22 cellular contexts compared by ENCODE assay signal in genomic region chr16:27786221-27786848, GRCh38.
A peak's percentile ranks its signal among the peaks of the same experiment; 100 is the strongest.
DNase-seq lines count a peak whose midpoint lies in the region; ATAC-seq, FAIRE-seq and TF ChIP-seq lines count a peak whose summit lies in the region.
"Had no signal": no experiment of that assay in that cellular context is flagged by ENCODE, and none has a peak within 500 bp of the region (broad histone marks: within the 10 kb centered on the region; RNA-seq: fewer than 3 reads in every experiment).

No MANE protein-coding gene starts in this region.

- H3K18ac ChIP-seq in neuronal stem cell (ENCODE audit: low read length): no peak overlapping the region

- H2BK15ac ChIP-seq in neuronal stem cell (ENCODE audit: low read length): no peak overlapping the region

- H2BK120ac ChIP-seq in neuronal stem cell (ENCODE audit: low read depth, low read length): no peak overlapping the region

- no peak overlapping the region for H2BK12ac ChIP-seq in neuronal stem cell (ENCODE audit: low read length)

- no peak for TF ChIP-seq CTCF in foreskin keratinocyte (conservative IDR thresholded peaks at IDR 0.05)

- no CpG with 5 or more reads among the region's 15 CpGs for WGBS in neuronal stem cell (ENCODE audit: extremely low coverage in 2 of 2, insufficient read length in 2 of 2, insufficient replicate concordance in 1 of 2), 2 donors

- no peaks in the 10 kb centered on the region for H3K36me3 ChIP-seq in neuronal stem cell (replicated peaks in 1 of 2; ENCODE audit: control insufficient read depth in 2 of 2, insufficient read depth in 2 of 2, low read length in 2 of 2)
- H3K36me3 ChIP-seq: BLaER1, SJSA1 had no signal

- H3K4me1 ChIP-seq in foreskin keratinocyte: no peaks in the 10 kb centered on the region
- peaks cover 0 to 3% of the 10 kb centered on the region in 2 donors for H3K4me1 ChIP-seq in neuronal stem cell (ENCODE audit: control insufficient read depth in 2 of 2, insufficient read depth in 1 of 2, low read depth in 1 of 2, low read length in 2 of 2)
- H3K4me1 ChIP-seq: SJSA1 had no signal

- peak; percentile 25 for DNase-seq in G401 (ENCODE audit: low spot score)
- DNase-seq in SK-N-DZ (ENCODE audit: low spot score): peak; percentile 48
- DNase-seq in foreskin keratinocyte: no peak
- DNase-seq in neuronal stem cell (ENCODE audit: low spot score): no peak
- no peak for DNase-seq in midbrain (lab: John Stamatoyannopoulos, UW)
- DNase-seq in urothelium cell line (ENCODE audit: low spot score): no peak
- DNase-seq: CD4-positive, CD25-positive, alpha-beta regulatory T cell; DMS153; DND-41; Karpas-422; NCI-H1105 treated with DMSO at 0.1 percent for 48 hours; NCI-H146; NCI-H2029; NCI-H446; NCI-H524 treated with DMSO at 0.1 percent for 48 hours; NCI-H774 had no signal

- no peak for FAIRE-seq in urothelium cell line (lab: Jason Lieb, UNC)
- FAIRE-seq: A204.1, RCC 7860 had no signal

- H2AK5ac ChIP-seq in neuronal stem cell (ENCODE audit: low read depth, low read length): no peak overlapping the region

- H2BK5ac ChIP-seq in neuronal stem cell (ENCODE audit: low read length): no peak overlapping the region

- in situ Hi-C loops in G401 (cut with HindIII; ENCODE audit: low sequenced_read_pairs): no loop called here

- H3K14ac ChIP-seq in neuronal stem cell (ENCODE audit: low read length): peak overlapping the region; percentile 85

- ATAC-seq in foreskin keratinocyte (peak; percentile 5), HG03175 (IDR thresholded peaks at IDR 0.05; ENCODE audit: unreplicated experiment) (no peak)

- H4K8ac ChIP-seq in neuronal stem cell (ENCODE audit: low read depth, low read length): no peak overlapping the region

- H2AFZ ChIP-seq in neuronal stem cell (ENCODE audit: low read length): no peak overlapping the region

- no peak overlapping the region for H4K91ac ChIP-seq in neuronal stem cell (ENCODE audit: low read depth, low read length, poor library complexity)

- no peak overlapping the region for H3K4me2 ChIP-seq in neuronal stem cell (ENCODE audit: insufficient read depth, low read length, poor library complexity, severe bottlenecking)
- H3K4me2 ChIP-seq: BLaER1 had no signal

- peak overlapping the region in 1 of 2 donors; percentile 9 for H3K4me3 ChIP-seq in neuronal stem cell (ENCODE audit: low read length in 2 of 2)
- H3K4me3 ChIP-seq: BLaER1, SJSA1 had no signal

- peaks cover 1% of the 10 kb centered on the region for H3K79me1 ChIP-seq in neuronal stem cell (ENCODE audit: low read depth, low read length)

- no peaks in the 10 kb centered on the region for H3K27me3 ChIP-seq in foreskin keratinocyte
- no peaks in the 10 kb centered on the region for H3K27me3 ChIP-seq in neuronal stem cell (ENCODE audit: control insufficient read depth in 3 of 3, insufficient read depth in 3 of 3, low read depth in 1 of 3, low read length in 3 of 3)
- H3K27me3 ChIP-seq: BLaER1, SJSA1 had no signal

- no peak overlapping the region for H3K9ac ChIP-seq in neuronal stem cell (ENCODE audit: low read depth, low read length, poor library complexity)
- H3K9ac ChIP-seq: BLaER1 had no signal

- no peaks in the 10 kb centered on the region for H3K9me3 ChIP-seq in neuronal stem cell (replicated peaks in 1 of 2; ENCODE audit: control insufficient read depth in 2 of 2, insufficient read depth in 1 of 2, low read depth in 1 of 2, low read length in 2 of 2)
- H3K9me3 ChIP-seq: BLaER1, SJSA1 had no signal

- H3K23ac ChIP-seq in neuronal stem cell (ENCODE audit: low read depth, low read length, poor library complexity): no peak overlapping the region

- H3K4ac ChIP-seq in neuronal stem cell (ENCODE audit: low read length): no peak overlapping the region

- H3K27ac ChIP-seq in foreskin keratinocyte: no peak overlapping the region
- H3K27ac ChIP-seq in neuronal stem cell (replicated peaks; ENCODE audit: low read length): no peak overlapping the region
- H3K27ac ChIP-seq: BLaER1, HL-60, SJSA1 had no signal

Comparison
In these comparisons a context has a peak if more than half of its experiments do, and no peak if none do; other contexts are left out.
1. DNase-seq: peak in G401 (single experiment) and SK-N-DZ (single experiment); none in foreskin keratinocyte (0 of 2), neuronal stem cell (single experiment), midbrain (single experiment) and urothelium cell line (single experiment).